In the genomic region with DNA sequence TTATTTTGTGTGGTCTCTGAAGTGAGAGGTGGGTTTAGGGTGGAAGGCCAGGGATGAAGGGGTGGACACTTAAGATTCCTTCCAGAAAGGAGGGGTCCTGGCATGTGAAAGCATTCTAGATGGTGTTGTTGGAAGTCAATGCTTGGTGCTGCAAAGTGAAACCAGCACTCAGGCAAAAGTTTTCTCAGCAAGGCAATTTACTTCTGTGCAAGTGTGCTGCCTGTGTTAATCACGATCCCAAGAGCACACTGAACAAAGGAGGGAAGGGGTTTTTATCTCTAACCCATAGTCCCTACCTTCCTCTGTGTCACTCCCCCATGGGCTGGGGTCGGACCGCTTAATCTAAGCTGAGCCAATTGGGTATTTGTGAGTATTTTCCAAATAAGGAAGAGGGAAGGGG, we compare ENCODE assay signal across 1 cellular context.
TF ChIP-seq lines count a peak whose summit lies in the region.

No MANE protein-coding gene starts in this region.

TF ChIP-seq in WTC11, 78 proteins besides CTCF, POLR2A, EP300 and RAD21 (continued from another document):
- TF ChIP-seq, protein P1, sequence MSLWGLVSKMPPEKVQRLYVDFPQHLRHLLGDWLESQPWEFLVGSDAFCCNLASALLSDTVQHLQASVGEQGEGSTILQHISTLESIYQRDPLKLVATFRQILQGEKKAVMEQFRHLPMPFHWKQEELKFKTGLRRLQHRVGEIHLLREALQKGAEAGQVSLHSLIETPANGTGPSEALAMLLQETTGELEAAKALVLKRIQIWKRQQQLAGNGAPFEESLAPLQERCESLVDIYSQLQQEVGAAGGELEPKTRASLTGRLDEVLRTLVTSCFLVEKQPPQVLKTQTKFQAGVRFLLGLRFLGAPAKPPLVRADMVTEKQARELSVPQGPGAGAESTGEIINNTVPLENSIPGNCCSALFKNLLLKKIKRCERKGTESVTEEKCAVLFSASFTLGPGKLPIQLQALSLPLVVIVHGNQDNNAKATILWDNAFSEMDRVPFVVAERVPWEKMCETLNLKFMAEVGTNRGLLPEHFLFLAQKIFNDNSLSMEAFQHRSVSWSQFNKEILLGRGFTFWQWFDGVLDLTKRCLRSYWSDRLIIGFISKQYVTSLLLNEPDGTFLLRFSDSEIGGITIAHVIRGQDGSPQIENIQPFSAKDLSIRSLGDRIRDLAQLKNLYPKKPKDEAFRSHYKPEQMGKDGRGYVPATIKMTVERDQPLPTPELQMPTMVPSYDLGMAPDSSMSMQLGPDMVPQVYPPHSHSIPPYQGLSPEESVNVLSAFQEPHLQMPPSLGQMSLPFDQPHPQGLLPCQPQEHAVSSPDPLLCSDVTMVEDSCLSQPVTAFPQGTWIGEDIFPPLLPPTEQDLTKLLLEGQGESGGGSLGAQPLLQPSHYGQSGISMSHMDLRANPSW (CRISPR knock-in tag; conservative IDR thresholded peaks at IDR 0.05; ENCODE audit: low read depth), result no peak
- no peak for TF ChIP-seq ZNF263 (CRISPR knock-in tag; IDR thresholded peaks at IDR 0.05; ENCODE audit: low read depth)
- TF ChIP-seq, protein P2, sequence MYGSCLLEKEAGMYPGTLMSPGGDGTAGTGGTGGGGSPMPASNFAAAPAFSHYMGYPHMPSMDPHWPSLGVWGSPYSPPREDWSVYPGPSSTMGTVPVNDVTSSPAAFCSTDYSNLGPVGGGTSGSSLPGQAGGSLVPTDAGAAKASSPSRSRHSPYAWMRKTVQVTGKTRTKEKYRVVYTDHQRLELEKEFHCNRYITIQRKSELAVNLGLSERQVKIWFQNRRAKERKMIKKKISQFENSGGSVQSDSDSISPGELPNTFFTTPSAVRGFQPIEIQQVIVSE (CRISPR knock-in tag; IDR thresholded peaks at IDR 0.05; ENCODE audit: borderline replicate concordance), result no peak
